ENCODE assay signal across 8 cellular contexts in the genomic region with DNA sequence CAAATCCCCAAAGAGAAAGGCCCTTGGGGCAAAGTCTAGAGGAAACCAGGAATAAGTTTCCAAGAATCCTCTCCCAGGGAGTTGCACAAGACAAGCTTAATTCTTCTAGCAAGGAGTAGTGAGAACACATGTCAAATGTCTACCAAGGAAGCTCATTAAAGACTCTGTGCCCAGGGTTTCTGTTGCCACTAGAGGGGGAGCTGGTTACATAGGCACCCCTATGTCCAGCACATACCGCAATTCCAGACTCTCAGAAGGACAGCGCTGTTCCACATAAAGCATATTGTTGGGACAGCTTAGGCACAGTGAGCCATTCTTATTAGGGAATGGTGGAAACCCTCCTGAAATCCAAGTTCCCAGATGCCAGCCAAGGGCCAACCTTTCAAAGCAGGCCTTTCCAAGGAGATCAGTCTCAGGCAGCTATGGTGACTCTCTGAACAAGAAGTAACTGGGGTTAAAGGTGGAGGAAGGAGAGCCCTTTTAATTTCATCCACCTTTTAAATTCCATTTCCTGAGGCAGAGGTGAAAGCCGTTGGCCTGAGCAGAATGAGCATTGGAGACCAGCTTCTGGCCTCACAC.
DNase-seq lines count a peak whose midpoint lies in the region; ATAC-seq and TF ChIP-seq lines count a peak whose summit lies in the region.

No MANE protein-coding gene starts in this region.

- no peak for TF ChIP-seq EP300 in stomach (IDR thresholded peaks at IDR 0.05)

- 29 to 57% (median 34%) methylated on average over 3 of the region's 3 CpGs for WGBS in stomach, 5 donors

- peaks cover 0 to 2% of the 10 kb centered on the region in 2 donors for H3K4me1 Mint-ChIP-seq in stimulated activated naive B cell treated with anti-CD40 and anti-IgM and Interleukin-4, amounts not matched to agents 10 μg/mL and 1 μg/mL and 100 μg/mL, for 72 hours
- H3K4me1 Mint-ChIP-seq in activated T-helper 2 cell treated with anti-CD3 and anti-CD28 coated beads, Interferon-gamma antibody, Interleukin-2, Interleukin-4, amounts not matched to agents 10 μg/mL and 5 μg/mL and 100 μg/mL, durations not matched to agents 14 hours and 24 hours and 36 hours (ENCODE audit: low read depth): peaks cover 7% of the 10 kb centered on the region

- intact Hi-C loops in Right ventricle myocardium inferior (cut with DNase I) (loop anchor here (2.0 to 5.0 kb wide), 2 partner anchors 68 to 242 kb away; no protein-coding TSS in a partner anchor), cardiac septum (cut with DNase I) (loop anchor here (10.0 kb wide), 1 partner anchor 96 kb away; no protein-coding TSS in a partner anchor), head of caudate nucleus (cut with DNase I) (no loop called here), stomach (cut with DNase I; ENCODE audit: low total_unique reads) (no loop called here)
- intact Hi-C loops in activated T-helper 2 cell treated with anti-CD3 and anti-CD28 coated beads, Interferon-gamma antibody, Interleukin-2, Interleukin-4, amounts not matched to agents 10 μg/mL and 5 μg/mL and 100 μg/mL, durations not matched to agents 14 hours and 24 hours and 36 hours (cut with micrococcal nuclease): no loop called here

- H3K4me1 ChIP-seq in stomach: peaks cover 0 to 10% (median 2%) of the 10 kb centered on the region in 4 donors

- H3K9me3 ChIP-seq in stomach: no peaks in the 10 kb centered on the region

- H3K27ac ChIP-seq in stomach: no peak overlapping the region

- H3K27me3 Mint-ChIP-seq in stimulated activated naive B cell treated with anti-CD40 and anti-IgM and Interleukin-4, amounts not matched to agents 10 μg/mL and 1 μg/mL and 100 μg/mL, for 72 hours: peaks cover 18 to 31% of the 10 kb centered on the region in 2 donors
- H3K27me3 Mint-ChIP-seq in activated T-helper 2 cell treated with anti-CD3 and anti-CD28 coated beads, Interferon-gamma antibody, Interleukin-2, Interleukin-4, amounts not matched to agents 10 μg/mL and 5 μg/mL and 100 μg/mL, durations not matched to agents 14 hours and 24 hours and 36 hours (ENCODE audit: low read depth): peaks cover 19% of the 10 kb centered on the region

- TF ChIP-seq CTCF in stomach (IDR thresholded peaks at IDR 0.05): peak in 4 of 7 experiments; percentile 22 to 37 (median 34)

- no peaks in the 10 kb centered on the region for H3K36me3 ChIP-seq in stomach

- peaks cover 3% of the 10 kb centered on the region in 2 donors for H3K36me3 Mint-ChIP-seq in stimulated activated naive B cell treated with anti-CD40 and anti-IgM and Interleukin-4, amounts not matched to agents 10 μg/mL and 1 μg/mL and 100 μg/mL, for 72 hours
- peaks cover 7% of the 10 kb centered on the region for H3K36me3 Mint-ChIP-seq in activated T-helper 2 cell treated with anti-CD3 and anti-CD28 coated beads, Interferon-gamma antibody, Interleukin-2, Interleukin-4, amounts not matched to agents 10 μg/mL and 5 μg/mL and 100 μg/mL, durations not matched to agents 14 hours and 24 hours and 36 hours (ENCODE audit: low read depth)

- peaks cover 0 to 7% (median 0%) of the 10 kb centered on the region in 3 donors for H3K27me3 ChIP-seq in stomach

- peak; percentile 84 for ATAC-seq in Right ventricle myocardium inferior
- no peak for ATAC-seq in stimulated activated naive B cell treated with anti-CD40 and anti-IgM and Interleukin-4, amounts not matched to agents 10 μg/mL and 1 μg/mL and 100 μg/mL, for 72 hours (replicated peaks)

- H3K4me3 ChIP-seq in stomach: no peak overlapping the region

- TF ChIP-seq POLR2A in stomach (IDR thresholded peaks at IDR 0.05): no peak

- H3K27ac Mint-ChIP-seq in stimulated activated naive B cell treated with anti-CD40 and anti-IgM and Interleukin-4, amounts not matched to agents 10 μg/mL and 1 μg/mL and 100 μg/mL, for 72 hours: no peak overlapping the region
- no peak overlapping the region for H3K27ac Mint-ChIP-seq in activated T-helper 2 cell treated with anti-CD3 and anti-CD28 coated beads, Interferon-gamma antibody, Interleukin-2, Interleukin-4, amounts not matched to agents 10 μg/mL and 5 μg/mL and 100 μg/mL, durations not matched to agents 14 hours and 24 hours and 36 hours

- H3K9me3 Mint-ChIP-seq in stimulated activated naive B cell treated with anti-CD40 and anti-IgM and Interleukin-4, amounts not matched to agents 10 μg/mL and 1 μg/mL and 100 μg/mL, for 72 hours: peaks cover 3% of the 10 kb centered on the region in 2 donors
- H3K9me3 Mint-ChIP-seq in activated T-helper 2 cell treated with anti-CD3 and anti-CD28 coated beads, Interferon-gamma antibody, Interleukin-2, Interleukin-4, amounts not matched to agents 10 μg/mL and 5 μg/mL and 100 μg/mL, durations not matched to agents 14 hours and 24 hours and 36 hours: peaks cover 9% of the 10 kb centered on the region

- DNase-seq in Right ventricle myocardium inferior (ENCODE audit: missing footprints) (no peak), cardiac septum (ENCODE audit: low spot score) (no peak), SW480 (ENCODE audit: low spot score) (peak; percentile 70), head of caudate nucleus (peak in 30 of 42 donors; percentile 11 to 70 (median 44)), stomach (peak; percentile 43)
- DNase-seq in stimulated activated naive B cell treated with anti-CD40 and anti-IgM and Interleukin-4, amounts not matched to agents 10 μg/mL and 1 μg/mL and 100 μg/mL, for 72 hours: no peak
- no peak for DNase-seq in activated T-helper 2 cell treated with anti-CD3 and anti-CD28 coated beads, Interferon-gamma antibody, Interleukin-2, Interleukin-4, amounts not matched to agents 10 μg/mL and 5 μg/mL and 100 μg/mL, durations not matched to agents 14 hours and 24 hours and 36 hours (ENCODE audit: low spot score)
- DNase-seq in effector CD8-positive, alpha-beta T cell (lab: John Stamatoyannopoulos, UW): no peak

- no peak overlapping the region for H3K4me3 Mint-ChIP-seq in stimulated activated naive B cell treated with anti-CD40 and anti-IgM and Interleukin-4, amounts not matched to agents 10 μg/mL and 1 μg/mL and 100 μg/mL, for 72 hours
- no peak overlapping the region for H3K4me3 Mint-ChIP-seq in activated T-helper 2 cell treated with anti-CD3 and anti-CD28 coated beads, Interferon-gamma antibody, Interleukin-2, Interleukin-4, amounts not matched to agents 10 μg/mL and 5 μg/mL and 100 μg/mL, durations not matched to agents 14 hours and 24 hours and 36 hours (ENCODE audit: low read depth)

Comparison
In these comparisons a context has a peak if more than half of its experiments do, and no peak if none do; other contexts are left out.
1. DNase-seq: peak in SW480 (single experiment), head of caudate nucleus (30 of 42) and stomach (single experiment); none in Right ventricle myocardium inferior (single experiment), cardiac septum (single experiment), stimulated activated naive B cell treated with anti-CD40 and anti-IgM and Interleukin-4, amounts not matched to agents 10 μg/mL and 1 μg/mL and 100 μg/mL, for 72 hours (single experiment), activated T-helper 2 cell treated with anti-CD3 and anti-CD28 coated beads, Interferon-gamma antibody, Interleukin-2, Interleukin-4, amounts not matched to agents 10 μg/mL and 5 μg/mL and 100 μg/mL, durations not matched to agents 14 hours and 24 hours and 36 hours (single experiment) and effector CD8-positive, alpha-beta T cell (single experiment).
2. intact Hi-C loops: an anchor here in Right ventricle myocardium inferior (2.0 to 5.0 kb wide) and cardiac septum (10.0 kb wide); none called in head of caudate nucleus, stomach and activated T-helper 2 cell treated with anti-CD3 and anti-CD28 coated beads, Interferon-gamma antibody, Interleukin-2, Interleukin-4, amounts not matched to agents 10 μg/mL and 5 μg/mL and 100 μg/mL, durations not matched to agents 14 hours and 24 hours and 36 hours.